11 cellular contexts compared by ENCODE assay signal in the genomic region with DNA sequence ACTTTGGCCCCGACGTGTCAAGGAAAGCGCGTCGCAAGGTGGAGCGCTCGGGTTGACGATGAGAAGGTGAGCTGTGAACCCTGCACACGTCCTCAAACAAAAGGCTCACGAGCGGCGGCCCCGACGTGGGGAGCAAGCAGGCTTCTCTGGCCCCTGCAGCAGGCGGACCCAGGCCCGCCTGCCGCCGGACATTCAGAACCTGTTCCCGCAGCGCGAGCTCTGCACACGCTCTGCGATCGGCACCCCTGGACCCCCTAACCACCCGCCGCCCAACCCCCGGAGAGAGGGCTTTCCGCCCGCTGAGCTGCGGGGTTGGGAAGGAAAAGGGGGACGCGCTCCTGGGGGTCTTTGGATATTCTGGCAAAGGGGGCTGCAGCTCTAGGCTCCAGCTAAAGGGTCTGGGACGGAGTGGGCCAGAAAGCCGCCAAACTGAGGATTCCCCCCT. TPM values are rescaled to one million over a fixed set of nuclear protein-coding genes. Genes with fewer than 3 reads are reported as not detected.
A peak's percentile ranks its signal among the peaks of the same experiment; 100 is the strongest.
DNase-seq lines count a peak whose midpoint lies in the region; ATAC-seq and TF ChIP-seq lines count a peak whose summit lies in the region.
"Had no signal": no experiment of that assay in that cellular context is flagged by ENCODE, and none has a peak within 500 bp of the region (broad histone marks: within the 10 kb centered on the region; RNA-seq: fewer than 3 reads in every experiment).

No MANE protein-coding gene starts in this region.

- H3K9ac ChIP-seq in mucosa of stomach (ENCODE audit: low read length): no peak overlapping the region

- POLR2A ChIA-PET in A673 (lab: Charles Lee; ENCODE audit: low non-redundant PET): no interaction called here

- intact Hi-C loops in A673 (cut with micrococcal nuclease; ENCODE audit: unreplicated experiment): no loop called here

- DNase-seq in A673 (ENCODE audit: low spot score) (no peak), NCI-H146 (lab: John Stamatoyannopoulos, UW) (peak; percentile 48), epithelial cell of proximal tubule (ENCODE audit: low read depth) (no peak), erythroblast (lab: John Stamatoyannopoulos, UW) (no peak), ACHN (no peak), HuH-7 (ENCODE audit: low spot score) (no peak)
- DNase-seq: CD8-positive, alpha-beta T cell; SHP77 had no signal

- CTCF ChIA-PET in A673 (lab: Charles Lee): no interaction called here

- TF ChIP-seq CTCF in A673 (conservative IDR thresholded peaks at IDR 0.05; ENCODE audit: low read depth, low read length): no peak
- no peak for TF ChIP-seq CTCF in epithelial cell of proximal tubule (conservative IDR thresholded peaks at IDR 0.05; ENCODE audit: low read depth, low read length)

- no peak overlapping the region for H3K27ac ChIP-seq in A673 (ENCODE audit: low read depth, low read length, poor library complexity, severe bottlenecking)

- H3K36me3 ChIP-seq in A673 (ENCODE audit: insufficient read depth, low read length, poor library complexity, severe bottlenecking) (no peaks in the 10 kb centered on the region), mucosa of stomach (ENCODE audit: control insufficient read depth, insufficient read depth, low read length) (no peaks in the 10 kb centered on the region)

- no peaks in the 10 kb centered on the region for H3K9me3 ChIP-seq in A673 (ENCODE audit: low read depth, low read length, poor library complexity, severe bottlenecking)
- H3K9me3 ChIP-seq in mucosa of stomach (ENCODE audit: control insufficient read depth, low read length): no peaks in the 10 kb centered on the region

- H3K4me1 ChIP-seq in A673 (ENCODE audit: insufficient read depth, low read length, poor library complexity, severe bottlenecking) (no peaks in the 10 kb centered on the region), mucosa of stomach (ENCODE audit: control insufficient read depth, insufficient read depth, low read length) (no peaks in the 10 kb centered on the region)

- H3K4me3 ChIP-seq in A673 (ENCODE audit: low read depth, low read length, poor library complexity, severe bottlenecking) (peak overlapping the region; percentile 27), epithelial cell of proximal tubule (ENCODE audit: low read depth, low read length) (peak overlapping the region; percentile 61), mucosa of stomach (ENCODE audit: low read length) (peak overlapping the region; percentile 14)

- peaks cover 65% of the 10 kb centered on the region for H3K27me3 ChIP-seq in A673 (replicated peaks; ENCODE audit: insufficient read depth, low read depth, low read length, poor library complexity)
- peaks cover 46% of the 10 kb centered on the region for H3K27me3 ChIP-seq in mucosa of stomach (ENCODE audit: control insufficient read depth, insufficient read depth, low read length)

- no peak for TF ChIP-seq POLR2A in erythroblast (IDR thresholded peaks at IDR 0.05; ENCODE audit: low read length)

- no TSS peak for BruUV-seq in A673 (replicated peaks; lab: Mats Ljungman, UMichigan)

- ATAC-seq in GM18858 (IDR thresholded peaks at IDR 0.05; ENCODE audit: unreplicated experiment): no peak
- ATAC-seq: CD8-positive, alpha-beta T cell; stimulated activated memory B cell treated with anti-CD40 and anti-IgM and Interleukin-4, amounts not matched to agents 10 μg/mL and 1 μg/mL and 100 μg/mL, for 72 hours had no signal

- in situ Hi-C loops in ACHN (cut with HindIII; ENCODE audit: low pct_ligation_motif_present, low pct_unique_long_range_greater_than_20kb, low sequenced_read_pairs): no loop called here

RNA-seq across cellular contexts. Expression of gene FBN2, which starts 1.2 kb away (rescaled TPM):
- total RNA-seq in A673 (2021) (1.6 and 6.1 TPM in 2 replicates), epithelial cell of proximal tubule (7.6 and 19.0 TPM in 2 replicates)
- total RNA-seq: CD8-positive, alpha-beta T cell had no signal
